17 cellular contexts compared by ENCODE assay signal in the genomic region with DNA sequence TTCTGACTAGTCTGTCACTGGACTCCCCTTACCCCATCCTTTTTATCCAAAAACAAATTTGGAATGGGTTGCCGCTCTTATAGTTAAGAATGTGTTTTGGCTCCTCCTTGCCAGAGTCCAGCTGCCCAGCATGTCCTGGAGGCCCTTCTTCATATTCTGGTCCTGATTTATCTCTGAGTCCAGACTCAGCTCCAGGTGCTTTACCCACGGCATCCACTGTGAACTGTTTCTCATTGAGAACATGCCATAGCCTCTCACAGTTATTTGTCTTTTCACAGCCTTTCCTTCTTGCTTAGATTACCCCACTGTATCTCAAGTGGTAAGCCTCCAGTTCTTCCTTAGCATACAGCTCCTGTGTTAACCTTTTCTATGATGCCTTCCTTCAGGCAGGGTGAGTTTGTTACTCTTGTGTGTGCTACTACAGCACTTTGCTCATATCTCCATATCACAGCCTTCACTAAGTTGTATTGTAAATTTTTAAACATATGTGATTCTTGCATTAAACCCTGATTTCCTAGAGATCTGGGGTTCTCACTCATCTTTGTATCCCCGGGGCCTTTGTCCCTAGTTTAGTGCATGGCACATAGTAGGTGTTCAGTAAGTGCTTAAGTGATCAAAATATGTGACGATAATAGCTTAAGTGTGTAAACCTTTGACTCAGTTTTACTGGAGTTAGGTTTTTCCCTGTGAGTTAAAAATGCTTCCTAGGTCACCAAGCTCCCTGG.
DNase-seq lines count a peak whose midpoint lies in the region; ATAC-seq and TF ChIP-seq lines count a peak whose summit lies in the region.
"Had no signal": no experiment of that assay in that cellular context is flagged by ENCODE, and none has a peak within 500 bp of the region (broad histone marks: within the 10 kb centered on the region; RNA-seq: fewer than 3 reads in every experiment).

No MANE protein-coding gene starts in this region.

- H3K27ac Mint-ChIP-seq in activated naive CD8-positive, alpha-beta T cell = peak overlapping the region; percentile 29
- no peak overlapping the region for H3K27ac Mint-ChIP-seq in activated naive CD8-positive, alpha-beta T cell treated with anti-CD3 and anti-CD28 coated beads for 36 hours
- peak overlapping the region; percentile 32; the same call in 1 of the 2 replicates for H3K27ac Mint-ChIP-seq in WTC11
- H3K27ac Mint-ChIP-seq in mesothelial cell of epicardium = peak overlapping the region; percentile 16
- H3K27ac Mint-ChIP-seq: activated naive CD4-positive, alpha-beta T cell treated with anti-CD3 and anti-CD28 coated beads, Interleukin-2, amount 10 ng/mL, durations not matched to agents 7 days and 5 days; T-helper 1 cell treated with Interleukin-12 subunit alpha and Interleukin-12 subunit beta and Interleukin-4 antibody, amounts not matched to agents 30 μg/mL and 1 μg/mL, for 36 hours had no signal

- DNase-seq in activated naive CD8-positive, alpha-beta T cell treated with anti-CD3 and anti-CD28 coated beads for 36 hours = no peak
- DNase-seq in WTC11 (ENCODE audit: low spot score) = no peak
- DNase-seq in mesothelial cell of epicardium (ENCODE audit: low spot score in 2 of 2, unreplicated experiment in 2 of 2) = no peak
- no peak for DNase-seq in thyroid gland
- no peak for DNase-seq in smooth muscle cell (lab: John Stamatoyannopoulos, UW; ENCODE audit: unreplicated experiment)
- DNase-seq in KG1 (lab: John Stamatoyannopoulos, UW) = no peak
- no peak for DNase-seq in COR-L47 (lab: John Stamatoyannopoulos, UW)
- DNase-seq: activated CD4-positive, CD25-positive, alpha-beta regulatory T cell treated with anti-CD3 and anti-CD28 coated beads, Interleukin-2, amount 50 U/mL, for 72 hours; activated CD8-positive, alpha-beta memory T cell treated with anti-CD3 and anti-CD28 coated beads, Interleukin-2, amount 50 U/mL, for 4 hours; activated naive CD4-positive, alpha-beta T cell treated with anti-CD3 and anti-CD28 coated beads, Interleukin-2, amount 10 ng/mL, durations not matched to agents 7 days and 5 days; caudate nucleus; GF-D8; left lung; sigmoid colon; stimulated activated CD4-positive, alpha-beta T cell treated with anti-CD3 and anti-CD28 coated beads, Interleukin-4, amount 100 ng/mL, for 1 hour had no signal

- H3K4me2 ChIP-seq in smooth muscle cell = no peak overlapping the region

- TF ChIP-seq CTCF in WTC11 (IDR thresholded peaks at IDR 0.05) (no peak), mesothelial cell of epicardium (IDR thresholded peaks at IDR 0.05; ENCODE audit: unreplicated experiment) (no peak), thyroid gland (IDR thresholded peaks at IDR 0.05) (no peak), smooth muscle cell (IDR thresholded peaks at IDR 0.05; ENCODE audit: borderline replicate concordance, insufficient read depth, poor library complexity, severe bottlenecking) (no peak)

- peak overlapping the region; percentile 29 to 72 (median 56) for H3K27ac ChIP-seq in thyroid gland
- no peak overlapping the region for H3K27ac ChIP-seq in smooth muscle cell (ENCODE audit: low read depth)

- H3K4me1 ChIP-seq in thyroid gland (peaks cover 59 to 72% of the 10 kb centered on the region in 2 donors), smooth muscle cell (ENCODE audit: low read depth) (peaks cover 36% of the 10 kb centered on the region)

- CTCF ChIA-PET in WTC11 (lab: Charles Lee) = interaction anchor here (1.5 kb wide), 1 partner anchor 36 kb away, joined by 6 read pairs; no protein-coding TSS in a partner anchor

- H3K4me3 ChIP-seq in thyroid gland (replicated peaks in 1 of 3) (no peak overlapping the region), smooth muscle cell (no peak overlapping the region)
- H3K4me3 ChIP-seq: left lung, sigmoid colon had no signal

- no peak overlapping the region for H2AFZ ChIP-seq in smooth muscle cell (ENCODE audit: low read depth)

- H3F3A ChIP-seq in smooth muscle cell (ENCODE audit: low read depth) = peaks cover 8% of the 10 kb centered on the region

- H4K20me1 ChIP-seq in smooth muscle cell (ENCODE audit: low read depth) = peaks cover 70% of the 10 kb centered on the region

- H3K4me3 Mint-ChIP-seq in activated naive CD8-positive, alpha-beta T cell = peak overlapping the region; percentile 11
- no peak overlapping the region for H3K4me3 Mint-ChIP-seq in activated naive CD8-positive, alpha-beta T cell treated with anti-CD3 and anti-CD28 coated beads for 36 hours
- no peak overlapping the region for H3K4me3 Mint-ChIP-seq in WTC11
- no peak overlapping the region for H3K4me3 Mint-ChIP-seq in mesothelial cell of epicardium
- H3K4me3 Mint-ChIP-seq: activated naive CD4-positive, alpha-beta T cell treated with anti-CD3 and anti-CD28 coated beads, Interleukin-2, amount 10 ng/mL, durations not matched to agents 7 days and 5 days; T-helper 1 cell treated with Interleukin-12 subunit alpha and Interleukin-12 subunit beta and Interleukin-4 antibody, amounts not matched to agents 30 μg/mL and 1 μg/mL, for 36 hours had no signal

- H3K9me3 Mint-ChIP-seq in activated naive CD8-positive, alpha-beta T cell (ENCODE audit: low read depth) = no peaks in the 10 kb centered on the region
- no peaks in the 10 kb centered on the region for H3K9me3 Mint-ChIP-seq in activated naive CD8-positive, alpha-beta T cell treated with anti-CD3 and anti-CD28 coated beads for 36 hours
- H3K9me3 Mint-ChIP-seq in WTC11 = no peaks in the 10 kb centered on the region
- no peaks in the 10 kb centered on the region for H3K9me3 Mint-ChIP-seq in mesothelial cell of epicardium
- H3K9me3 Mint-ChIP-seq: activated naive CD4-positive, alpha-beta T cell treated with anti-CD3 and anti-CD28 coated beads, Interleukin-2, amount 10 ng/mL, durations not matched to agents 7 days and 5 days; T-helper 1 cell treated with Interleukin-12 subunit alpha and Interleukin-12 subunit beta and Interleukin-4 antibody, amounts not matched to agents 30 μg/mL and 1 μg/mL, for 36 hours had no signal

- intact Hi-C loops in thyroid gland (cut with DNase I) = no loop called here

- peaks cover 68% of the 10 kb centered on the region for H3K4me1 Mint-ChIP-seq in activated naive CD8-positive, alpha-beta T cell (ENCODE audit: low read depth)
- H3K4me1 Mint-ChIP-seq in activated naive CD8-positive, alpha-beta T cell treated with anti-CD3 and anti-CD28 coated beads for 36 hours = peaks cover 49% of the 10 kb centered on the region
- H3K4me1 Mint-ChIP-seq in WTC11 (peaks cover 48% of the 10 kb centered on the region), mesothelial cell of epicardium (peaks cover 79% of the 10 kb centered on the region)

- H3K27me3 ChIP-seq in thyroid gland (no peaks in the 10 kb centered on the region), smooth muscle cell (ENCODE audit: low read depth) (no peaks in the 10 kb centered on the region)
- H3K27me3 ChIP-seq: left lung, sigmoid colon had no signal

- 88 to 91% methylated on average over 4 of the region's 4 CpGs for WGBS in thyroid gland, 2 donors
- WGBS in smooth muscle cell (ENCODE audit: low lambda C conversion rate) = 87% methylated on average over 4 of the region's 4 CpGs

- no peak overlapping the region for H3K9ac ChIP-seq in smooth muscle cell (ENCODE audit: low read depth)

- H3K79me2 ChIP-seq in smooth muscle cell (ENCODE audit: low read depth) = peaks cover 80% of the 10 kb centered on the region

- H3K27me3 Mint-ChIP-seq in activated naive CD8-positive, alpha-beta T cell = no peaks in the 10 kb centered on the region
- H3K27me3 Mint-ChIP-seq in activated naive CD8-positive, alpha-beta T cell treated with anti-CD3 and anti-CD28 coated beads for 36 hours = no peaks in the 10 kb centered on the region
- H3K27me3 Mint-ChIP-seq in WTC11 (ENCODE audit: low read depth) = no peaks in the 10 kb centered on the region
- H3K27me3 Mint-ChIP-seq in mesothelial cell of epicardium (ENCODE audit: low read depth) = no peaks in the 10 kb centered on the region
- H3K27me3 Mint-ChIP-seq: activated naive CD4-positive, alpha-beta T cell treated with anti-CD3 and anti-CD28 coated beads, Interleukin-2, amount 10 ng/mL, durations not matched to agents 7 days and 5 days had no signal

- no peaks in the 10 kb centered on the region for H3K36me3 Mint-ChIP-seq in activated naive CD8-positive, alpha-beta T cell
- H3K36me3 Mint-ChIP-seq in activated naive CD8-positive, alpha-beta T cell treated with anti-CD3 and anti-CD28 coated beads for 36 hours = no peaks in the 10 kb centered on the region
- H3K36me3 Mint-ChIP-seq in WTC11 (no peaks in the 10 kb centered on the region), mesothelial cell of epicardium (no peaks in the 10 kb centered on the region)
- H3K36me3 Mint-ChIP-seq: activated naive CD4-positive, alpha-beta T cell treated with anti-CD3 and anti-CD28 coated beads, Interleukin-2, amount 10 ng/mL, durations not matched to agents 7 days and 5 days had no signal

- no peak for ATAC-seq in WTC11
- ATAC-seq: left lung had no signal

- POLR2A ChIA-PET in WTC11 (lab: Charles Lee) = no interaction called here

- H3K9me3 ChIP-seq in thyroid gland (no peaks in the 10 kb centered on the region), smooth muscle cell (replicated peaks; ENCODE audit: low read depth) (no peaks in the 10 kb centered on the region)
- H3K9me3 ChIP-seq: left lung, sigmoid colon had no signal

- TF ChIP-seq POLR2A in thyroid gland (IDR thresholded peaks at IDR 0.05) = no peak

- H3K36me3 ChIP-seq in thyroid gland = no peaks in the 10 kb centered on the region
- no peaks in the 10 kb centered on the region for H3K36me3 ChIP-seq in smooth muscle cell (ENCODE audit: low read depth)
- H3K36me3 ChIP-seq: left lung, sigmoid colon had no signal

TF ChIP-seq in WTC11, 78 proteins besides CTCF, POLR2A, EP300 and RAD21 (continues in another document):
- TF ChIP-seq HMGA2 (CRISPR knock-in tag; IDR thresholded peaks at IDR 0.05) (no peak), RELA (CRISPR knock-in tag; IDR thresholded peaks at IDR 0.05; ENCODE audit: borderline replicate concordance) (no peak)
- TF ChIP-seq, protein P1, sequence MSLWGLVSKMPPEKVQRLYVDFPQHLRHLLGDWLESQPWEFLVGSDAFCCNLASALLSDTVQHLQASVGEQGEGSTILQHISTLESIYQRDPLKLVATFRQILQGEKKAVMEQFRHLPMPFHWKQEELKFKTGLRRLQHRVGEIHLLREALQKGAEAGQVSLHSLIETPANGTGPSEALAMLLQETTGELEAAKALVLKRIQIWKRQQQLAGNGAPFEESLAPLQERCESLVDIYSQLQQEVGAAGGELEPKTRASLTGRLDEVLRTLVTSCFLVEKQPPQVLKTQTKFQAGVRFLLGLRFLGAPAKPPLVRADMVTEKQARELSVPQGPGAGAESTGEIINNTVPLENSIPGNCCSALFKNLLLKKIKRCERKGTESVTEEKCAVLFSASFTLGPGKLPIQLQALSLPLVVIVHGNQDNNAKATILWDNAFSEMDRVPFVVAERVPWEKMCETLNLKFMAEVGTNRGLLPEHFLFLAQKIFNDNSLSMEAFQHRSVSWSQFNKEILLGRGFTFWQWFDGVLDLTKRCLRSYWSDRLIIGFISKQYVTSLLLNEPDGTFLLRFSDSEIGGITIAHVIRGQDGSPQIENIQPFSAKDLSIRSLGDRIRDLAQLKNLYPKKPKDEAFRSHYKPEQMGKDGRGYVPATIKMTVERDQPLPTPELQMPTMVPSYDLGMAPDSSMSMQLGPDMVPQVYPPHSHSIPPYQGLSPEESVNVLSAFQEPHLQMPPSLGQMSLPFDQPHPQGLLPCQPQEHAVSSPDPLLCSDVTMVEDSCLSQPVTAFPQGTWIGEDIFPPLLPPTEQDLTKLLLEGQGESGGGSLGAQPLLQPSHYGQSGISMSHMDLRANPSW (CRISPR knock-in tag; conservative IDR thresholded peaks at IDR 0.05; ENCODE audit: low read depth) = no peak
